In genomic region chr1:117135329-117135728, GRCh38 we compare ENCODE assay signal across 24 cellular contexts.
"Had no signal": no experiment of that assay in that cellular context is flagged by ENCODE, and none has a peak within 500 bp of the region (broad histone marks: within the 10 kb centered on the region; RNA-seq: fewer than 3 reads in every experiment).

No MANE protein-coding gene starts in this region.

- H3K36me3 Mint-ChIP-seq: naive thymus-derived CD8-positive, alpha-beta T cell; stimulated activated naive B cell treated with anti-CD40 and anti-IgM and Interleukin-4, amounts not matched to agents 10 μg/mL and 1 μg/mL and 100 μg/mL, for 72 hours had no signal

- H3K4me3 ChIP-seq: coronary artery, gastrocnemius medialis, left lung, pancreas, right lobe of liver, thoracic aorta, tibial nerve, upper lobe of left lung had no signal

- H3K4me3 Mint-ChIP-seq: naive thymus-derived CD8-positive, alpha-beta T cell; nephron progenitor cell; stimulated activated naive B cell treated with anti-CD40 and anti-IgM and Interleukin-4, amounts not matched to agents 10 μg/mL and 1 μg/mL and 100 μg/mL, for 72 hours; stimulated activated naive CD8-positive, alpha-beta T cell treated with anti-CD3 and anti-CD28 coated beads, Interleukin-15, Interleukin-2, amounts not matched to agents 100 ng/mL and 50 ng/mL, for 24 hours had no signal

- H3K27ac Mint-ChIP-seq: naive thymus-derived CD8-positive, alpha-beta T cell; nephron progenitor cell; stimulated activated naive B cell treated with anti-CD40 and anti-IgM and Interleukin-4, amounts not matched to agents 10 μg/mL and 1 μg/mL and 100 μg/mL, for 72 hours; stimulated activated naive CD8-positive, alpha-beta T cell treated with anti-CD3 and anti-CD28 coated beads, Interleukin-15, Interleukin-2, amounts not matched to agents 100 ng/mL and 50 ng/mL, for 24 hours had no signal

- H3K27ac ChIP-seq: coronary artery, epithelial cell of prostate, gastrocnemius medialis, left lung, pancreas, right lobe of liver, thoracic aorta, tibial nerve, upper lobe of left lung had no signal

- H3K27me3 ChIP-seq: gastrocnemius medialis, left lung, pancreas, right lobe of liver, tibial nerve, upper lobe of left lung had no signal

- ATAC-seq: esophagus mucosa; gastrocnemius medialis; left cardiac atrium; left lung; naive thymus-derived CD8-positive, alpha-beta T cell; pancreas; right lobe of liver; stimulated activated naive B cell treated with anti-CD40 and anti-IgM and Interleukin-4, amounts not matched to agents 10 μg/mL and 1 μg/mL and 100 μg/mL, for 72 hours had no signal

- FAIRE-seq: islet of Langerhans, pancreas, small intestine, urothelium cell line had no signal

- H3K36me3 ChIP-seq: gastrocnemius medialis, left lung, pancreas, right lobe of liver, thoracic aorta, tibial nerve, upper lobe of left lung had no signal

- H3K9me3 ChIP-seq: gastrocnemius medialis, left lung, pancreas, right lobe of liver, thoracic aorta, tibial nerve, upper lobe of left lung had no signal

- H3K9me3 Mint-ChIP-seq: naive thymus-derived CD8-positive, alpha-beta T cell; nephron progenitor cell; stimulated activated naive B cell treated with anti-CD40 and anti-IgM and Interleukin-4, amounts not matched to agents 10 μg/mL and 1 μg/mL and 100 μg/mL, for 72 hours; stimulated activated naive CD8-positive, alpha-beta T cell treated with anti-CD3 and anti-CD28 coated beads, Interleukin-15, Interleukin-2, amounts not matched to agents 100 ng/mL and 50 ng/mL, for 24 hours had no signal

- DNase-seq: effector CD4-positive, alpha-beta T cell; foreskin fibroblast; gastrocnemius medialis; head of caudate nucleus; left cardiac atrium; left lung; mesendoderm; naive thymus-derived CD8-positive, alpha-beta T cell; nephron progenitor cell; pancreas; right lobe of liver; small intestine; stimulated activated CD4-positive, alpha-beta T cell treated with anti-CD3 and anti-CD28 coated beads, Interleukin-15, amount 100 ng/mL, for 24 hours; stimulated activated CD4-positive, alpha-beta T cell treated with anti-CD3 and anti-CD28 coated beads, Interleukin-2, amount 100 ng/mL, for 48 hours; stimulated activated naive B cell treated with anti-CD40 and anti-IgM and Interleukin-4, amounts not matched to agents 10 μg/mL and 1 μg/mL and 100 μg/mL, for 72 hours; upper lobe of left lung had no signal

- H3K4me1 Mint-ChIP-seq: naive thymus-derived CD8-positive, alpha-beta T cell; stimulated activated naive B cell treated with anti-CD40 and anti-IgM and Interleukin-4, amounts not matched to agents 10 μg/mL and 1 μg/mL and 100 μg/mL, for 72 hours had no signal

- H3K4me1 ChIP-seq: gastrocnemius medialis, left lung, pancreas, right lobe of liver, tibial nerve, upper lobe of left lung had no signal
